Comparison of ENCODE assay signal across 9 cellular contexts in genomic region chr12:26750531-26751171, GRCh38.
DNase-seq lines count a peak whose midpoint lies in the region; ATAC-seq and TF ChIP-seq lines count a peak whose summit lies in the region.
"Had no signal": no experiment of that assay in that cellular context is flagged by ENCODE, and none has a peak within 500 bp of the region (broad histone marks: within the 10 kb centered on the region; RNA-seq: fewer than 3 reads in every experiment).

No MANE protein-coding gene starts in this region.

- H3K27ac ChIP-seq in left lung (no peak overlapping the region), osteoblast (ENCODE audit: low read depth, low read length) (no peak overlapping the region)

- ATAC-seq in GM18909 (IDR thresholded peaks at IDR 0.05; ENCODE audit: poor library complexity, unreplicated experiment), result peak; percentile 57
- ATAC-seq in GM21717 (IDR thresholded peaks at IDR 0.05; ENCODE audit: unreplicated experiment), result peak; percentile 34
- ATAC-seq in HG03457 (IDR thresholded peaks at IDR 0.05; ENCODE audit: unreplicated experiment), result peak; percentile 22
- peak; percentile 34 for ATAC-seq in left lung

- H3K79me2 ChIP-seq in osteoblast (ENCODE audit: insufficient read depth, low read length), result no peaks in the 10 kb centered on the region

- H3K4me3 ChIP-seq in left lung (no peak overlapping the region), osteoblast (ENCODE audit: insufficient read depth, low read length) (no peak overlapping the region)

- intact Hi-C loops in left lung (cut with DNase I), result no loop called here

- DNase-seq in left lung (no peak), DMS153 (lab: John Stamatoyannopoulos, UW) (no peak), H4 (ENCODE audit: low spot score) (no peak), inferior parietal cortex (ENCODE audit: extremely low spot score) (no peak), osteoblast (ENCODE audit: insufficient read length, low spot score, missing footprints) (no peak)
- DNase-seq: activated effector memory CD4-positive, alpha-beta T cell treated with Interleukin-2 at 50 U/mL for 16 hours had no signal

- H4K20me1 ChIP-seq in osteoblast (ENCODE audit: insufficient read depth, low read length), result no peaks in the 10 kb centered on the region

- peaks cover 0 to 4% of the 10 kb centered on the region in 2 donors for H3K9me3 ChIP-seq in left lung
- H3K9me3 ChIP-seq in osteoblast (ENCODE audit: low read depth, low read length), result no peaks in the 10 kb centered on the region

- no peaks in the 10 kb centered on the region for H3K27me3 ChIP-seq in left lung
- H3K27me3 ChIP-seq in osteoblast (ENCODE audit: insufficient read depth, low read length), result no peaks in the 10 kb centered on the region

- H3K36me3 ChIP-seq in left lung (no peaks in the 10 kb centered on the region), osteoblast (ENCODE audit: insufficient read depth, low read length) (no peaks in the 10 kb centered on the region)

- no peak overlapping the region for H2AFZ ChIP-seq in osteoblast (ENCODE audit: low read length)

- no peak for TF ChIP-seq CTCF in left lung (IDR thresholded peaks at IDR 0.05)
- no peak for TF ChIP-seq CTCF in osteoblast (IDR thresholded peaks at IDR 0.05; ENCODE audit: extremely low read depth, low read depth, low read length)

- H3K4me1 ChIP-seq in left lung, result peaks cover 13 to 26% of the 10 kb centered on the region in 2 donors
- H3K4me1 ChIP-seq in osteoblast (ENCODE audit: insufficient read depth, low read length), result peaks cover 24% of the 10 kb centered on the region

- no peak overlapping the region for H3K4me2 ChIP-seq in osteoblast (ENCODE audit: insufficient read depth, low read length)
